ENCODE assay signal across 16 cellular contexts in genomic region chr4:185384061-185384460, GRCh38. TPM values are rescaled to one million over a fixed set of nuclear protein-coding genes. Genes with fewer than 3 reads are reported as not detected.
DNase-seq lines count a peak whose midpoint lies in the region; FAIRE-seq and TF ChIP-seq lines count a peak whose summit lies in the region.
"Had no signal": no experiment of that assay in that cellular context is flagged by ENCODE, and none has a peak within 500 bp of the region (broad histone marks: within the 10 kb centered on the region; RNA-seq: fewer than 3 reads in every experiment).

No MANE protein-coding gene starts in this region.

- H3K9me3 ChIP-seq in BLaER1, result peaks cover 26% of the 10 kb centered on the region
- peaks cover 15% of the 10 kb centered on the region for H3K9me3 ChIP-seq in KOPT-K1 (ENCODE audit: insufficient read depth, low read length, poor library complexity, severe bottlenecking)
- H3K9me3 ChIP-seq in spleen, result peaks cover 0 to 12% (median 9%) of the 10 kb centered on the region in 8 donors
- H3K9me3 ChIP-seq: SJSA1 had no signal

- H3K4me2 ChIP-seq in BLaER1, result peak overlapping the region; percentile 80

- TF ChIP-seq POLR2A in spleen (IDR thresholded peaks at IDR 0.05), result no peak

- no peaks in the 10 kb centered on the region for H3K27me3 ChIP-seq in BLaER1
- peaks cover 0 to 8% (median 0%) of the 10 kb centered on the region in 7 donors for H3K27me3 ChIP-seq in spleen (replicated peaks in 1 of 7)
- H3K27me3 ChIP-seq: SJSA1 had no signal

- intact Hi-C loops in spleen (cut with DNase I; ENCODE audit: low total_unique reads), result no loop called here

- peaks cover 10% of the 10 kb centered on the region; the same call in 1 of the 2 replicates for H3K36me3 ChIP-seq in BLaER1
- H3K36me3 ChIP-seq in KOPT-K1 (ENCODE audit: insufficient read depth, low read length), result no peaks in the 10 kb centered on the region
- no peaks in the 10 kb centered on the region for H3K36me3 ChIP-seq in spleen
- H3K36me3 ChIP-seq: SJSA1 had no signal

- no peak for TF ChIP-seq CTCF in spleen (IDR thresholded peaks at IDR 0.05 in 8 of 11, conservative IDR thresholded peaks at IDR 0.05 in 3 of 11)

- no peak overlapping the region for H3K4me3 ChIP-seq in BLaER1
- H3K4me3 ChIP-seq in spleen, result no peak overlapping the region
- H3K4me3 ChIP-seq: SJSA1 had no signal

- no peak for DNase-seq in epithelial cell of prostate (ENCODE audit: low read depth, low spot score)
- no peak for DNase-seq in spleen
- DNase-seq in cerebellar nuclear complex (lab: John Stamatoyannopoulos, UW), result no peak
- DNase-seq in activated naive CD4-positive, alpha-beta T cell treated with Interleukin-2 at 50 U/mL for 16 hours, result no peak
- DNase-seq in HuH-7 (ENCODE audit: low spot score), result no peak
- no peak for DNase-seq in RCC 7860 (ENCODE audit: low spot score)
- DNase-seq: AML-193; CD4-positive, alpha-beta T cell; HCEC 1CT; NCI-H1436; NCI-H2171 had no signal

- WGBS in spleen, 5 donors, result 94 to 100% (median 96%) methylated on average over 2 of the region's 2 CpGs

- peaks cover 22% of the 10 kb centered on the region for H3K4me1 ChIP-seq in BLaER1
- peaks cover 0 to 14% (median 2%) of the 10 kb centered on the region in 6 donors for H3K4me1 ChIP-seq in spleen

- FAIRE-seq in RCC 7860 (lab: Jason Lieb, UNC), result no peak

- no peak overlapping the region for H3K9ac ChIP-seq in BLaER1

- H3K27ac ChIP-seq in BLaER1 (no peak overlapping the region), KOPT-K1 (ENCODE audit: low read depth, low read length, poor library complexity, severe bottlenecking) (peak overlapping the region; percentile 55), epithelial cell of prostate (peak overlapping the region; percentile 4), spleen (peak overlapping the region in 7 of 8 donors; percentile 34 to 83 (median 74))
- H3K27ac ChIP-seq: HL-60, SJSA1 had no signal

- no peaks in the 10 kb centered on the region for H4K20me1 ChIP-seq in BLaER1

RNA-seq across cellular contexts. Expression of gene LRP2BP, which starts 11.7 kb away (rescaled TPM):
- total RNA-seq in spleen, result 1 to 10 TPM in 5 of 7 donors, under 1 TPM in 2; 0.47 to 2.4 (median 1.2) TPM
- polyA plus RNA-seq in spleen, result under 1 TPM; 0.17 to 0.48 (median 0.29) TPM

RNA-seq across cellular contexts. Expression of gene ANKRD37, which starts 12.6 kb away (rescaled TPM):
- total RNA-seq in spleen, result 10 to 100 TPM in 3 of 7 donors, 1 to 10 TPM in 4; 6.9 to 21.1 (median 8.9) TPM
- polyA plus RNA-seq in spleen, result 10 to 100 TPM in 2 of 3 donors, 1 to 10 TPM in 1; 6.0 to 12.0 (median 10.5) TPM
- total RNA-seq: A673 had no signal

RNA-seq across cellular contexts. Expression of gene UFSP2, which starts 41.7 kb away (rescaled TPM):
- total RNA-seq in spleen, result 10 to 100 TPM; 19.9 to 44.1 (median 26.3) TPM
- polyA plus RNA-seq in spleen, result 10 to 100 TPM; 11.0 to 16.9 (median 13.4) TPM
